13 cellular contexts compared by ENCODE assay signal in genomic region chr9:38019731-38020130, GRCh38. TPM values are rescaled to one million over a fixed set of nuclear protein-coding genes. Genes with fewer than 3 reads are reported as not detected.
A peak's percentile ranks its signal among the peaks of the same experiment; 100 is the strongest.
DNase-seq lines count a peak whose midpoint lies in the region; ATAC-seq and TF ChIP-seq lines count a peak whose summit lies in the region.
"Had no signal": no experiment of that assay in that cellular context is flagged by ENCODE, and none has a peak within 500 bp of the region (broad histone marks: within the 10 kb centered on the region; RNA-seq: fewer than 3 reads in every experiment).

No MANE protein-coding gene starts in this region.

- no peaks in the 10 kb centered on the region; the same call in 1 of the 2 replicates for H3K36me3 ChIP-seq in GM23338 (ENCODE audit: insufficient read depth)
- H3K36me3 ChIP-seq in SK-N-MC (ENCODE audit: insufficient read depth, low read length) = peaks cover 15% of the 10 kb centered on the region; the same call in 1 of the 2 replicates
- peaks cover 0 to 10% (median 2%) of the 10 kb centered on the region in 4 donors for H3K36me3 ChIP-seq in esophagus muscularis mucosa

- peaks cover 6% of the 10 kb centered on the region; the same call in 1 of the 2 replicates for H3K79me2 ChIP-seq in GM23338 (replicated peaks; ENCODE audit: insufficient read depth)

- TF ChIP-seq POLR2A in esophagus muscularis mucosa (IDR thresholded peaks at IDR 0.05; ENCODE audit: low read depth) = no peak

- H3K4me1 ChIP-seq in GM23338 (ENCODE audit: insufficient read depth) (peaks cover 74% of the 10 kb centered on the region), esophagus muscularis mucosa (peaks cover 77 to 81% (median 80%) of the 10 kb centered on the region in 4 donors)

- no peak overlapping the region for H2AFZ ChIP-seq in GM23338

- peaks cover 6% of the 10 kb centered on the region; the same call in 1 of the 2 replicates for H3K9me2 ChIP-seq in GM23338 (ENCODE audit: insufficient read depth)

- no peak for TF ChIP-seq CTCF in GM23338 (conservative IDR thresholded peaks at IDR 0.05; ENCODE audit: low read depth in 2 of 2)
- TF ChIP-seq CTCF in esophagus muscularis mucosa (IDR thresholded peaks at IDR 0.05) = no peak
- no peak for TF ChIP-seq CTCF in progenitor cell of endocrine pancreas (IDR thresholded peaks at IDR 0.05; ENCODE audit: unreplicated experiment)

- no peak for TF ChIP-seq EP300 in esophagus muscularis mucosa (IDR thresholded peaks at IDR 0.05)

- no peak for DNase-seq in GM23338 (ENCODE audit: low spot score)
- DNase-seq in SK-N-MC (ENCODE audit: low read depth, low spot score) = no peak
- DNase-seq in esophagus muscularis mucosa (ENCODE audit: extremely low spot score) = no peak
- DNase-seq in progenitor cell of endocrine pancreas (ENCODE audit: low spot score, unreplicated experiment) = no peak
- DNase-seq in stimulated activated CD4-positive, alpha-beta T cell treated with anti-CD3 and anti-CD28 coated beads, Interleukin-2, amount 100 ng/mL, for 48 hours = no peak
- no peak for DNase-seq in stimulated activated CD4-positive, alpha-beta T cell treated with anti-CD3 and anti-CD28 coated beads, Interleukin-2, amount 100 ng/mL, for 24 hours
- no peak for DNase-seq in activated CD4-positive, CD25-positive, alpha-beta regulatory T cell (lab: John Stamatoyannopoulos, UW)
- DNase-seq: activated CD8-positive, alpha-beta T cell treated with anti-CD3 and anti-CD28 coated beads for 36 hours; activated gamma-delta T cell treated with Interleukin-2 at 50 U/mL for 16 hours; CD4-positive, alpha-beta memory T cell; NCI-H1105 had no signal

- peaks cover 93% of the 10 kb centered on the region for H3K4me1 Mint-ChIP-seq in GM23338
- H3K4me1 Mint-ChIP-seq in progenitor cell of endocrine pancreas (ENCODE audit: low read depth) = peaks cover 60% of the 10 kb centered on the region
- H3K4me1 Mint-ChIP-seq: CD4-positive, alpha-beta memory T cell had no signal

- H3K27ac Mint-ChIP-seq in GM23338 (peak overlapping the region; percentile 97), progenitor cell of endocrine pancreas (peak overlapping the region; percentile 75)
- H3K27ac Mint-ChIP-seq: activated CD8-positive, alpha-beta T cell treated with anti-CD3 and anti-CD28 coated beads for 36 hours; stimulated activated naive CD8-positive, alpha-beta T cell treated with anti-CD3 and anti-CD28 coated beads, Interleukin-15, Interleukin-2, amounts not matched to agents 100 ng/mL and 50 ng/mL, for 24 hours had no signal

- no peaks in the 10 kb centered on the region; the same call in 2 of the 3 replicates for H3K9me3 Mint-ChIP-seq in GM23338
- H3K9me3 Mint-ChIP-seq in progenitor cell of endocrine pancreas (ENCODE audit: low read depth) = no peaks in the 10 kb centered on the region
- H3K9me3 Mint-ChIP-seq: activated CD8-positive, alpha-beta T cell treated with anti-CD3 and anti-CD28 coated beads for 36 hours; CD4-positive, alpha-beta memory T cell; stimulated activated naive CD8-positive, alpha-beta T cell treated with anti-CD3 and anti-CD28 coated beads, Interleukin-15, Interleukin-2, amounts not matched to agents 100 ng/mL and 50 ng/mL, for 24 hours had no signal

- H3K4me3 ChIP-seq in GM23338 (no peak overlapping the region), SK-N-MC (peak overlapping the region; percentile 51), esophagus muscularis mucosa (no peak overlapping the region)

- H3K27me3 ChIP-seq in GM23338 (ENCODE audit: insufficient read depth) = no peaks in the 10 kb centered on the region
- H3K27me3 ChIP-seq in esophagus muscularis mucosa = no peaks in the 10 kb centered on the region

- H3K9me3 ChIP-seq in SK-N-MC (ENCODE audit: low read depth, low read length) (no peaks in the 10 kb centered on the region), esophagus muscularis mucosa (no peaks in the 10 kb centered on the region)

- H3K27ac ChIP-seq in GM23338 (ENCODE audit: low read depth) (no peak overlapping the region), SK-N-MC (peak overlapping the region; percentile 96), esophagus muscularis mucosa (replicated peaks in 1 of 4) (peak overlapping the region; percentile 70 to 82 (median 72))

- no peak overlapping the region for H3K4me2 ChIP-seq in GM23338

- intact Hi-C loops in esophagus muscularis mucosa (cut with DNase I) = no loop called here

- H3K27me3 Mint-ChIP-seq in GM23338 (ENCODE audit: insufficient read depth, low read depth, poor library complexity) (peaks cover 16% of the 10 kb centered on the region), progenitor cell of endocrine pancreas (no peaks in the 10 kb centered on the region)
- H3K27me3 Mint-ChIP-seq: activated CD8-positive, alpha-beta T cell treated with anti-CD3 and anti-CD28 coated beads for 36 hours; CD4-positive, alpha-beta memory T cell; stimulated activated naive CD8-positive, alpha-beta T cell treated with anti-CD3 and anti-CD28 coated beads, Interleukin-15, Interleukin-2, amounts not matched to agents 100 ng/mL and 50 ng/mL, for 24 hours had no signal

- H3K4me3 Mint-ChIP-seq in GM23338 = no peak overlapping the region
- H3K4me3 Mint-ChIP-seq in progenitor cell of endocrine pancreas (ENCODE audit: low read depth) = no peak overlapping the region
- H3K4me3 Mint-ChIP-seq: activated CD8-positive, alpha-beta T cell treated with anti-CD3 and anti-CD28 coated beads for 36 hours; CD4-positive, alpha-beta memory T cell; stimulated activated naive CD8-positive, alpha-beta T cell treated with anti-CD3 and anti-CD28 coated beads, Interleukin-15, Interleukin-2, amounts not matched to agents 100 ng/mL and 50 ng/mL, for 24 hours had no signal

- WGBS in esophagus muscularis mucosa = 44% methylated on average over 3 of the region's 3 CpGs

- H3K36me3 Mint-ChIP-seq in GM23338 (ENCODE audit: low read depth) (peaks cover 13% of the 10 kb centered on the region), progenitor cell of endocrine pancreas (ENCODE audit: insufficient read depth) (no peaks in the 10 kb centered on the region)
- H3K36me3 Mint-ChIP-seq: CD4-positive, alpha-beta memory T cell had no signal

- no peak overlapping the region for H3K9ac ChIP-seq in SK-N-MC (ENCODE audit: insufficient read length)

- no peaks in the 10 kb centered on the region for H4K20me1 ChIP-seq in GM23338 (replicated peaks; ENCODE audit: insufficient read depth)

- H3F3A ChIP-seq in GM23338 (replicated peaks; ENCODE audit: low read depth) = peaks cover 6% of the 10 kb centered on the region; the same call in 1 of the 2 replicates

- ATAC-seq in GM23338 (no peak), GM21529 (IDR thresholded peaks at IDR 0.05; ENCODE audit: unreplicated experiment) (no peak)
- ATAC-seq: activated CD8-positive, alpha-beta T cell treated with anti-CD3 and anti-CD28 coated beads for 36 hours had no signal

TF ChIP-seq in GM23338, 12 proteins besides CTCF, POLR2A, EP300 and RAD21 (continues in another document):
- no peak for TF ChIP-seq REST (IDR thresholded peaks at IDR 0.05; ENCODE audit: unreplicated experiment)
- no peak for TF ChIP-seq NANOG (IDR thresholded peaks at IDR 0.05; ENCODE audit: borderline replicate concordance)
- no peak for TF ChIP-seq JUNB (IDR thresholded peaks at IDR 0.05; ENCODE audit: unreplicated experiment)
- no peak for TF ChIP-seq STAT1 (IDR thresholded peaks at IDR 0.05; ENCODE audit: unreplicated experiment)

RNA-seq across cellular contexts. Expression of gene SHB, which starts 49.3 kb away (rescaled TPM):
- total RNA-seq in GM23338 (2014; rRNA removed; shearing (Covaris generic)) = 8.4 and 14.0 TPM in 2 replicates
- polyA plus RNA-seq in GM23338 (2016; fragmentation: Nextera tagmentation; extraction: Ambion mirVana) = 1.5 and 1.7 TPM in 2 replicates
- total RNA-seq in esophagus muscularis mucosa (10 to 100 TPM; 16.6 to 21.2 (median 21.0) TPM), progenitor cell of endocrine pancreas (22.5 and 23.9 TPM in 2 replicates)
